10 cellular contexts compared by ENCODE assay signal in genomic region chr1:3907031-3907534, GRCh38. TPM values are rescaled to one million over a fixed set of nuclear protein-coding genes. Genes with fewer than 3 reads are reported as not detected.
DNase-seq lines count a peak whose midpoint lies in the region; ATAC-seq, FAIRE-seq and TF ChIP-seq lines count a peak whose summit lies in the region.
"Had no signal": no experiment of that assay in that cellular context is flagged by ENCODE, and none has a peak within 500 bp of the region (broad histone marks: within the 10 kb centered on the region; RNA-seq: fewer than 3 reads in every experiment).

No MANE protein-coding gene starts in this region.

- TF ChIP-seq CTCF in GM12873 (IDR thresholded peaks at IDR 0.05; ENCODE audit: insufficient read depth, low read depth, low read length, missing control alignments) = peak; percentile 41

- H3K27ac ChIP-seq in BLaER1 = peak overlapping the region; percentile 18; the same call in 1 of the 2 replicates

- ATAC-seq in left colon = peak; percentile 34
- no peak for ATAC-seq in GM21717 (IDR thresholded peaks at IDR 0.05; ENCODE audit: unreplicated experiment)
- ATAC-seq: WTC11 had no signal

- no peak for FAIRE-seq in RCC 7860 (lab: Jason Lieb, UNC)

- H3K36me3 ChIP-seq in BLaER1 = no peaks in the 10 kb centered on the region

- no peak overlapping the region for H3K4me3 ChIP-seq in BLaER1

- intact Hi-C loops in left colon (cut with DNase I, micrococcal nuclease) = no loop called here

- no peak overlapping the region for H3K9ac ChIP-seq in BLaER1

- H3K4me1 ChIP-seq in BLaER1 = peaks cover 100% of the 10 kb centered on the region

- H4K20me1 ChIP-seq in BLaER1 = no peaks in the 10 kb centered on the region

- DNase-seq in UCSD-AML1 (lab: John Stamatoyannopoulos, UW; ENCODE audit: unreplicated experiment) (peak; percentile 77), left colon (no peak), T-helper 9 cell (no peak), RCC 7860 (ENCODE audit: low spot score) (no peak), NCI-H2227 treated with DMSO at 0.1 percent for 48 hours (lab: John Stamatoyannopoulos, UW) (no peak)
- DNase-seq: NCI-H187 treated with DMSO at 0.1 percent for 48 hours had no signal

- no peaks in the 10 kb centered on the region for H3K27me3 ChIP-seq in BLaER1

- H3K9me3 ChIP-seq in BLaER1 = no peaks in the 10 kb centered on the region

- peak overlapping the region; percentile 97 for H3K4me2 ChIP-seq in BLaER1

RNA-seq across cellular contexts. Expression of gene C1orf174, which starts 7.0 kb away (rescaled TPM):
- total RNA-seq in left colon = 10 to 100 TPM; 17.1 to 22.3 TPM

RNA-seq across cellular contexts. Expression of gene DFFB, which starts 49.8 kb away (rescaled TPM):
- 1 to 10 TPM; 6.2 to 9.6 TPM for total RNA-seq in left colon

RNA-seq across cellular contexts. Expression of gene CEP104, which starts 50.1 kb away (rescaled TPM):
- 10 to 100 TPM; 43.5 to 45.6 TPM for total RNA-seq in left colon
